1 cellular context compared by ENCODE assay signal in genomic region chr6:167487706-167488664, GRCh38.
A peak's percentile ranks its signal among the peaks of the same experiment; 100 is the strongest.
TF ChIP-seq lines count a peak whose summit lies in the region.

No MANE protein-coding gene starts in this region.

TF ChIP-seq in K562, 482 proteins besides CTCF, POLR2A, EP300 and RAD21 (continued from another document):
- TF ChIP-seq ATF4 (CRISPR knock-in tag; IDR thresholded peaks at IDR 0.05) (no peak), ZNF324 (CRISPR knock-in tag; IDR thresholded peaks at IDR 0.05) (no peak), FOXJ3 (CRISPR knock-in tag; IDR thresholded peaks at IDR 0.05) (no peak), POU5F1 (IDR thresholded peaks at IDR 0.05; ENCODE audit: borderline replicate concordance, low read depth, low read length, partially characterized antibody) (no peak), NCOA6 (IDR thresholded peaks at IDR 0.05) (no peak), EHMT2 (IDR thresholded peaks at IDR 0.05) (no peak), RBM14 (IDR thresholded peaks at IDR 0.05; ENCODE audit: borderline replicate concordance, insufficient read depth, low read depth, low read length) (no peak), HDAC8 (tag; IDR thresholded peaks at IDR 0.05) (no peak), ZNF407 (IDR thresholded peaks at IDR 0.05; ENCODE audit: low read depth) (no peak), ATF3 (IDR thresholded peaks at IDR 0.05) (peak; percentile 91), ATF3 (CRISPR knock-in tag; conservative IDR thresholded peaks at IDR 0.05) (no peak), STAT5B (CRISPR knock-in tag; IDR thresholded peaks at IDR 0.05) (no peak), CREM (IDR thresholded peaks at IDR 0.05; ENCODE audit: low read depth) (0 out of 2 replicates have a peak, but pooled peaks have one; percentile 20), ATF2 (CRISPR knock-in tag; IDR thresholded peaks at IDR 0.05) (peak; percentile 18; the same call in 1 of the 2 replicates), RBFOX2 (IDR thresholded peaks at IDR 0.05; ENCODE audit: low read depth, low read length) (no peak), ZNF512 (tag; IDR thresholded peaks at IDR 0.05) (no peak), ZNF785 (CRISPR knock-in tag; IDR thresholded peaks at IDR 0.05) (no peak), TRIM25 (IDR thresholded peaks at IDR 0.05; ENCODE audit: borderline replicate concordance) (no peak), KDM1A (IDR thresholded peaks at IDR 0.05) (no peak), JUND (IDR thresholded peaks at IDR 0.05; ENCODE audit: borderline replicate concordance, low read depth, low read length) (peak; percentile 53; the same call in 1 of the 2 replicates), JUND (tag; IDR thresholded peaks at IDR 0.05; ENCODE audit: borderline replicate concordance, low read depth, low read length) (peak; percentile 62; the same call in 1 of the 3 replicates), E2F6 (IDR thresholded peaks at IDR 0.05; ENCODE audit: borderline replicate concordance in 1 of 2, extremely low read depth in 1 of 2, insufficient read depth in 1 of 2, insufficient read length in 1 of 2, low read depth in 1 of 2, low read length in 1 of 2, poor library complexity in 1 of 2, severe bottlenecking in 1 of 2) (no peak), ATF1 (CRISPR knock-in tag; IDR thresholded peaks at IDR 0.05) (no peak), ATF1 (tag; IDR thresholded peaks at IDR 0.05) (peak; percentile 58), HNRNPUL1 (IDR thresholded peaks at IDR 0.05; ENCODE audit: low read length) (no peak), USF2 (CRISPR knock-in tag; IDR thresholded peaks at IDR 0.05) (no peak), ZNF239 (CRISPR knock-in tag; IDR thresholded peaks at IDR 0.05) (no peak), ZNF263 (CRISPR knock-in tag; IDR thresholded peaks at IDR 0.05; ENCODE audit: borderline replicate concordance) (0 out of 2 replicates have a peak, but pooled peaks have one; percentile 48), ATF7 (IDR thresholded peaks at IDR 0.05) (peak; percentile 87), ZNF134 (CRISPR knock-in tag; conservative IDR thresholded peaks at IDR 0.05) (no peak)
